1 cellular context compared by ENCODE assay signal in the genomic region with DNA sequence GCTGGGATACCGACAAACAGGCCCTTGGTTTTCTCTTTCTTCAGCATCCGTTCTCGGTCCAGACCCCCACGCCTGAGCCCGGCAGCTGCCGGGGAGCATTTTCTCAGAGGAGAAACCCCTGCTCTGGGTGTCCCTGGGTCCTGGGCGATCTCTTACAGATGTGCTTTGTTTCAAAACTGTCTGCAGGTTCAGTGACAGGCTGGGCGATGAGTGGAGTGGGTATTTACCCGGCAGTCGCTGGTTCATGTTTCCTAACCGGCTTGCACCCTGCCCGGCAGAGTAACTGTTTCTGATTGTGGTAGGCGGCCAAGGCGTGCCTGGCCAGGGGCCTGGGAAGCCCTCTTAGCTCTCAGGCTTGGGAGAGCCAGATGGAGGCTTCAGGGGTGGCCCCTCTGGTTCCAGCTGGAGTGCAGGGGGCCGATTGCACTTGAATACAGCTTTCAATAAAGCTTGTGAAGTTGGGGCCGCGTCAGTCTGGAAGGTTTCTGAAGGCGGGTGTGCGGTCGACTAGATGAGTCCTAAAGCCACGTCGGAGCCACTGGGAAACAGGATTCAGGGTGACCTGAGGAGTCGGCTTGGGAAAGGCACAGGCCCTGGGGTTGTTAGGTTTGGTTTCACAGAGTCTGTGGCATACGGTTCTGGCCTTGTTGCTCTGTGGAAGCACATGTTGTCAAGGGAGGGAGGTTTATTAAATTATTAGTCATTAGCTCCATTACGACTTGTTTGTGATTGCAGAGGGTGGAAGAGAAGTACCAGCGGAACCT.
TF ChIP-seq lines count a peak whose summit lies in the region.

No MANE protein-coding gene starts in this region.

TF ChIP-seq in WTC11, 78 proteins besides CTCF, POLR2A, EP300 and RAD21 (continued from another document):
- no peak for TF ChIP-seq ZNF138 (CRISPR knock-in tag; conservative IDR thresholded peaks at IDR 0.05)
- no peak for TF ChIP-seq TP53 (CRISPR knock-in tag; IDR thresholded peaks at IDR 0.05)
- TF ChIP-seq NFYB (CRISPR knock-in tag; conservative IDR thresholded peaks at IDR 0.05; ENCODE audit: low read depth): no peak
- TF ChIP-seq TEAD1 (CRISPR knock-in tag; IDR thresholded peaks at IDR 0.05): no peak
- TF ChIP-seq ATF1 (CRISPR knock-in tag; IDR thresholded peaks at IDR 0.05): no peak
- TF ChIP-seq, protein P1, sequence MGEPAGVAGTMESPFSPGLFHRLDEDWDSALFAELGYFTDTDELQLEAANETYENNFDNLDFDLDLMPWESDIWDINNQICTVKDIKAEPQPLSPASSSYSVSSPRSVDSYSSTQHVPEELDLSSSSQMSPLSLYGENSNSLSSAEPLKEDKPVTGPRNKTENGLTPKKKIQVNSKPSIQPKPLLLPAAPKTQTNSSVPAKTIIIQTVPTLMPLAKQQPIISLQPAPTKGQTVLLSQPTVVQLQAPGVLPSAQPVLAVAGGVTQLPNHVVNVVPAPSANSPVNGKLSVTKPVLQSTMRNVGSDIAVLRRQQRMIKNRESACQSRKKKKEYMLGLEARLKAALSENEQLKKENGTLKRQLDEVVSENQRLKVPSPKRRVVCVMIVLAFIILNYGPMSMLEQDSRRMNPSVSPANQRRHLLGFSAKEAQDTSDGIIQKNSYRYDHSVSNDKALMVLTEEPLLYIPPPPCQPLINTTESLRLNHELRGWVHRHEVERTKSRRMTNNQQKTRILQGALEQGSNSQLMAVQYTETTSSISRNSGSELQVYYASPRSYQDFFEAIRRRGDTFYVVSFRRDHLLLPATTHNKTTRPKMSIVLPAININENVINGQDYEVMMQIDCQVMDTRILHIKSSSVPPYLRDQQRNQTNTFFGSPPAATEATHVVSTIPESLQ (CRISPR knock-in tag; IDR thresholded peaks at IDR 0.05): no peak
- TF ChIP-seq, protein P2, sequence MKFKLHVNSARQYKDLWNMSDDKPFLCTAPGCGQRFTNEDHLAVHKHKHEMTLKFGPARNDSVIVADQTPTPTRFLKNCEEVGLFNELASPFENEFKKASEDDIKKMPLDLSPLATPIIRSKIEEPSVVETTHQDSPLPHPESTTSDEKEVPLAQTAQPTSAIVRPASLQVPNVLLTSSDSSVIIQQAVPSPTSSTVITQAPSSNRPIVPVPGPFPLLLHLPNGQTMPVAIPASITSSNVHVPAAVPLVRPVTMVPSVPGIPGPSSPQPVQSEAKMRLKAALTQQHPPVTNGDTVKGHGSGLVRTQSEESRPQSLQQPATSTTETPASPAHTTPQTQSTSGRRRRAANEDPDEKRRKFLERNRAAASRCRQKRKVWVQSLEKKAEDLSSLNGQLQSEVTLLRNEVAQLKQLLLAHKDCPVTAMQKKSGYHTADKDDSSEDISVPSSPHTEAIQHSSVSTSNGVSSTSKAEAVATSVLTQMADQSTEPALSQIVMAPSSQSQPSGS (CRISPR knock-in tag; IDR thresholded peaks at IDR 0.05; ENCODE audit: borderline replicate concordance, low read depth): no peak
- TF ChIP-seq, protein P3, sequence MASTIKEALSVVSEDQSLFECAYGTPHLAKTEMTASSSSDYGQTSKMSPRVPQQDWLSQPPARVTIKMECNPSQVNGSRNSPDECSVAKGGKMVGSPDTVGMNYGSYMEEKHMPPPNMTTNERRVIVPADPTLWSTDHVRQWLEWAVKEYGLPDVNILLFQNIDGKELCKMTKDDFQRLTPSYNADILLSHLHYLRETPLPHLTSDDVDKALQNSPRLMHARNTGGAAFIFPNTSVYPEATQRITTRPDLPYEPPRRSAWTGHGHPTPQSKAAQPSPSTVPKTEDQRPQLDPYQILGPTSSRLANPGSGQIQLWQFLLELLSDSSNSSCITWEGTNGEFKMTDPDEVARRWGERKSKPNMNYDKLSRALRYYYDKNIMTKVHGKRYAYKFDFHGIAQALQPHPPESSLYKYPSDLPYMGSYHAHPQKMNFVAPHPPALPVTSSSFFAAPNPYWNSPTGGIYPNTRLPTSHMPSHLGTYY (CRISPR knock-in tag; IDR thresholded peaks at IDR 0.05): no peak
- TF ChIP-seq, protein P4, sequence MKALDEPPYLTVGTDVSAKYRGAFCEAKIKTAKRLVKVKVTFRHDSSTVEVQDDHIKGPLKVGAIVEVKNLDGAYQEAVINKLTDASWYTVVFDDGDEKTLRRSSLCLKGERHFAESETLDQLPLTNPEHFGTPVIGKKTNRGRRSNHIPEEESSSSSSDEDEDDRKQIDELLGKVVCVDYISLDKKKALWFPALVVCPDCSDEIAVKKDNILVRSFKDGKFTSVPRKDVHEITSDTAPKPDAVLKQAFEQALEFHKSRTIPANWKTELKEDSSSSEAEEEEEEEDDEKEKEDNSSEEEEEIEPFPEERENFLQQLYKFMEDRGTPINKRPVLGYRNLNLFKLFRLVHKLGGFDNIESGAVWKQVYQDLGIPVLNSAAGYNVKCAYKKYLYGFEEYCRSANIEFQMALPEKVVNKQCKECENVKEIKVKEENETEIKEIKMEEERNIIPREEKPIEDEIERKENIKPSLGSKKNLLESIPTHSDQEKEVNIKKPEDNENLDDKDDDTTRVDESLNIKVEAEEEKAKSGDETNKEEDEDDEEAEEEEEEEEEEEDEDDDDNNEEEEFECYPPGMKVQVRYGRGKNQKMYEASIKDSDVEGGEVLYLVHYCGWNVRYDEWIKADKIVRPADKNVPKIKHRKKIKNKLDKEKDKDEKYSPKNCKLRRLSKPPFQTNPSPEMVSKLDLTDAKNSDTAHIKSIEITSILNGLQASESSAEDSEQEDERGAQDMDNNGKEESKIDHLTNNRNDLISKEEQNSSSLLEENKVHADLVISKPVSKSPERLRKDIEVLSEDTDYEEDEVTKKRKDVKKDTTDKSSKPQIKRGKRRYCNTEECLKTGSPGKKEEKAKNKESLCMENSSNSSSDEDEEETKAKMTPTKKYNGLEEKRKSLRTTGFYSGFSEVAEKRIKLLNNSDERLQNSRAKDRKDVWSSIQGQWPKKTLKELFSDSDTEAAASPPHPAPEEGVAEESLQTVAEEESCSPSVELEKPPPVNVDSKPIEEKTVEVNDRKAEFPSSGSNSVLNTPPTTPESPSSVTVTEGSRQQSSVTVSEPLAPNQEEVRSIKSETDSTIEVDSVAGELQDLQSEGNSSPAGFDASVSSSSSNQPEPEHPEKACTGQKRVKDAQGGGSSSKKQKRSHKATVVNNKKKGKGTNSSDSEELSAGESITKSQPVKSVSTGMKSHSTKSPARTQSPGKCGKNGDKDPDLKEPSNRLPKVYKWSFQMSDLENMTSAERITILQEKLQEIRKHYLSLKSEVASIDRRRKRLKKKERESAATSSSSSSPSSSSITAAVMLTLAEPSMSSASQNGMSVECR (CRISPR knock-in tag; IDR thresholded peaks at IDR 0.05; ENCODE audit: borderline replicate concordance): no peak
- no peak for TF ChIP-seq HMGA2 (CRISPR knock-in tag; IDR thresholded peaks at IDR 0.05)
- TF ChIP-seq, protein P5, sequence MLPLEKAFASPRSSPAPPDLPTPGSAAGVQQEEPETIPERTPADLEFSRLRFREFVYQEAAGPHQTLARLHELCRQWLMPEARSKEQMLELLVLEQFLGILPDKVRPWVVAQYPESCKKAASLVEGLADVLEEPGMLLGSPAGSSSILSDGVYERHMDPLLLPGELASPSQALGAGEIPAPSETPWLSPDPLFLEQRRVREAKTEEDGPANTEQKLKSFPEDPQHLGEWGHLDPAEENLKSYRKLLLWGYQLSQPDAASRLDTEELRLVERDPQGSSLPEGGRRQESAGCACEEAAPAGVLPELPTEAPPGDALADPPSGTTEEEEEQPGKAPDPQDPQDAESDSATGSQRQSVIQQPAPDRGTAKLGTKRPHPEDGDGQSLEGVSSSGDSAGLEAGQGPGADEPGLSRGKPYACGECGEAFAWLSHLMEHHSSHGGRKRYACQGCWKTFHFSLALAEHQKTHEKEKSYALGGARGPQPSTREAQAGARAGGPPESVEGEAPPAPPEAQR (CRISPR knock-in tag; IDR thresholded peaks at IDR 0.05): no peak
- no peak for TF ChIP-seq TEAD4 (CRISPR knock-in tag; IDR thresholded peaks at IDR 0.05)
- no peak for TF ChIP-seq ZNF423 (CRISPR knock-in tag; IDR thresholded peaks at IDR 0.05)
- TF ChIP-seq, protein P6, sequence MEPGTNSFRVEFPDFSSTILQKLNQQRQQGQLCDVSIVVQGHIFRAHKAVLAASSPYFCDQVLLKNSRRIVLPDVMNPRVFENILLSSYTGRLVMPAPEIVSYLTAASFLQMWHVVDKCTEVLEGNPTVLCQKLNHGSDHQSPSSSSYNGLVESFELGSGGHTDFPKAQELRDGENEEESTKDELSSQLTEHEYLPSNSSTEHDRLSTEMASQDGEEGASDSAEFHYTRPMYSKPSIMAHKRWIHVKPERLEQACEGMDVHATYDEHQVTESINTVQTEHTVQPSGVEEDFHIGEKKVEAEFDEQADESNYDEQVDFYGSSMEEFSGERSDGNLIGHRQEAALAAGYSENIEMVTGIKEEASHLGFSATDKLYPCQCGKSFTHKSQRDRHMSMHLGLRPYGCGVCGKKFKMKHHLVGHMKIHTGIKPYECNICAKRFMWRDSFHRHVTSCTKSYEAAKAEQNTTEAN (CRISPR knock-in tag; IDR thresholded peaks at IDR 0.05): no peak
- TF ChIP-seq, protein P7, sequence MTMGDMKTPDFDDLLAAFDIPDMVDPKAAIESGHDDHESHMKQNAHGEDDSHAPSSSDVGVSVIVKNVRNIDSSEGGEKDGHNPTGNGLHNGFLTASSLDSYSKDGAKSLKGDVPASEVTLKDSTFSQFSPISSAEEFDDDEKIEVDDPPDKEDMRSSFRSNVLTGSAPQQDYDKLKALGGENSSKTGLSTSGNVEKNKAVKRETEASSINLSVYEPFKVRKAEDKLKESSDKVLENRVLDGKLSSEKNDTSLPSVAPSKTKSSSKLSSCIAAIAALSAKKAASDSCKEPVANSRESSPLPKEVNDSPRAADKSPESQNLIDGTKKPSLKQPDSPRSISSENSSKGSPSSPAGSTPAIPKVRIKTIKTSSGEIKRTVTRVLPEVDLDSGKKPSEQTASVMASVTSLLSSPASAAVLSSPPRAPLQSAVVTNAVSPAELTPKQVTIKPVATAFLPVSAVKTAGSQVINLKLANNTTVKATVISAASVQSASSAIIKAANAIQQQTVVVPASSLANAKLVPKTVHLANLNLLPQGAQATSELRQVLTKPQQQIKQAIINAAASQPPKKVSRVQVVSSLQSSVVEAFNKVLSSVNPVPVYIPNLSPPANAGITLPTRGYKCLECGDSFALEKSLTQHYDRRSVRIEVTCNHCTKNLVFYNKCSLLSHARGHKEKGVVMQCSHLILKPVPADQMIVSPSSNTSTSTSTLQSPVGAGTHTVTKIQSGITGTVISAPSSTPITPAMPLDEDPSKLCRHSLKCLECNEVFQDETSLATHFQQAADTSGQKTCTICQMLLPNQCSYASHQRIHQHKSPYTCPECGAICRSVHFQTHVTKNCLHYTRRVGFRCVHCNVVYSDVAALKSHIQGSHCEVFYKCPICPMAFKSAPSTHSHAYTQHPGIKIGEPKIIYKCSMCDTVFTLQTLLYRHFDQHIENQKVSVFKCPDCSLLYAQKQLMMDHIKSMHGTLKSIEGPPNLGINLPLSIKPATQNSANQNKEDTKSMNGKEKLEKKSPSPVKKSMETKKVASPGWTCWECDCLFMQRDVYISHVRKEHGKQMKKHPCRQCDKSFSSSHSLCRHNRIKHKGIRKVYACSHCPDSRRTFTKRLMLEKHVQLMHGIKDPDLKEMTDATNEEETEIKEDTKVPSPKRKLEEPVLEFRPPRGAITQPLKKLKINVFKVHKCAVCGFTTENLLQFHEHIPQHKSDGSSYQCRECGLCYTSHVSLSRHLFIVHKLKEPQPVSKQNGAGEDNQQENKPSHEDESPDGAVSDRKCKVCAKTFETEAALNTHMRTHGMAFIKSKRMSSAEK (CRISPR knock-in tag; IDR thresholded peaks at IDR 0.05; ENCODE audit: borderline replicate concordance): no peak
- TF ChIP-seq, protein P8, sequence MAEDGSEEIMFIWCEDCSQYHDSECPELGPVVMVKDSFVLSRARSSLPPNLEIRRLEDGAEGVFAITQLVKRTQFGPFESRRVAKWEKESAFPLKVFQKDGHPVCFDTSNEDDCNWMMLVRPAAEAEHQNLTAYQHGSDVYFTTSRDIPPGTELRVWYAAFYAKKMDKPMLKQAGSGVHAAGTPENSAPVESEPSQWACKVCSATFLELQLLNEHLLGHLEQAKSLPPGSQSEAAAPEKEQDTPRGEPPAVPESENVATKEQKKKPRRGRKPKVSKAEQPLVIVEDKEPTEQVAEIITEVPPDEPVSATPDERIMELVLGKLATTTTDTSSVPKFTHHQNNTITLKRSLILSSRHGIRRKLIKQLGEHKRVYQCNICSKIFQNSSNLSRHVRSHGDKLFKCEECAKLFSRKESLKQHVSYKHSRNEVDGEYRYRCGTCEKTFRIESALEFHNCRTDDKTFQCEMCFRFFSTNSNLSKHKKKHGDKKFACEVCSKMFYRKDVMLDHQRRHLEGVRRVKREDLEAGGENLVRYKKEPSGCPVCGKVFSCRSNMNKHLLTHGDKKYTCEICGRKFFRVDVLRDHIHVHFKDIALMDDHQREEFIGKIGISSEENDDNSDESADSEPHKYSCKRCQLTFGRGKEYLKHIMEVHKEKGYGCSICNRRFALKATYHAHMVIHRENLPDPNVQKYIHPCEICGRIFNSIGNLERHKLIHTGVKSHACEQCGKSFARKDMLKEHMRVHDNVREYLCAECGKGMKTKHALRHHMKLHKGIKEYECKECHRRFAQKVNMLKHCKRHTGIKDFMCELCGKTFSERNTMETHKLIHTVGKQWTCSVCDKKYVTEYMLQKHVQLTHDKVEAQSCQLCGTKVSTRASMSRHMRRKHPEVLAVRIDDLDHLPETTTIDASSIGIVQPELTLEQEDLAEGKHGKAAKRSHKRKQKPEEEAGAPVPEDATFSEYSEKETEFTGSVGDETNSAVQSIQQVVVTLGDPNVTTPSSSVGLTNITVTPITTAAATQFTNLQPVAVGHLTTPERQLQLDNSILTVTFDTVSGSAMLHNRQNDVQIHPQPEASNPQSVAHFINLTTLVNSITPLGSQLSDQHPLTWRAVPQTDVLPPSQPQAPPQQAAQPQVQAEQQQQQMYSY (CRISPR knock-in tag; IDR thresholded peaks at IDR 0.05): no peak
